Comparison of ENCODE assay signal across 1 cellular context in genomic region chr14:70652871-70653270, GRCh38.
TF ChIP-seq lines count a peak whose summit lies in the region.

No MANE protein-coding gene starts in this region.

TF ChIP-seq in H1, 55 proteins besides CTCF, POLR2A, EP300 and RAD21:
- no peak for TF ChIP-seq RBBP5 (IDR thresholded peaks at IDR 0.05; ENCODE audit: borderline replicate concordance, low read depth, low read length)
- no peak for TF ChIP-seq SAP30 (IDR thresholded peaks at IDR 0.05; ENCODE audit: insufficient read depth, insufficient replicate concordance, low read length)
- no peak for TF ChIP-seq SP1 (IDR thresholded peaks at IDR 0.05; ENCODE audit: low read depth, low read length)
- no peak for TF ChIP-seq CHD2 (IDR thresholded peaks at IDR 0.05; ENCODE audit: low read length)
- no peak for TF ChIP-seq FOSL1 (IDR thresholded peaks at IDR 0.05; ENCODE audit: insufficient read depth, low read depth, low read length)
- TF ChIP-seq POLR2AphosphoS5 (IDR thresholded peaks at IDR 0.05; ENCODE audit: low read depth, low read length) = no peak
- TF ChIP-seq PHF8 (conservative IDR thresholded peaks at IDR 0.05; ENCODE audit: low read depth, low read length) = no peak
- TF ChIP-seq CEBPB (IDR thresholded peaks at IDR 0.05; ENCODE audit: low read depth, low read length) = no peak
- TF ChIP-seq TEAD4 (IDR thresholded peaks at IDR 0.05; ENCODE audit: low read depth, low read length) = no peak
- TF ChIP-seq SIRT6 (IDR thresholded peaks at IDR 0.05; ENCODE audit: low read length) = no peak
- TF ChIP-seq POU5F1 (IDR thresholded peaks at IDR 0.05; ENCODE audit: low read depth, low read length) = no peak
- TF ChIP-seq USF2 (IDR thresholded peaks at IDR 0.05; ENCODE audit: low read length) = no peak
- TF ChIP-seq SP4 (IDR thresholded peaks at IDR 0.05; ENCODE audit: low read length) = no peak
- no peak for TF ChIP-seq JUND (IDR thresholded peaks at IDR 0.05; ENCODE audit: low read length)
- no peak for TF ChIP-seq NANOG (IDR thresholded peaks at IDR 0.05; ENCODE audit: insufficient read depth, low read depth, low read length, poor library complexity, severe bottlenecking)
- no peak for TF ChIP-seq SIN3A (conservative IDR thresholded peaks at IDR 0.05 in 1 of 2, IDR thresholded peaks at IDR 0.05 in 1 of 2; ENCODE audit: low read depth in 1 of 2, low read length in 2 of 2)
TF ChIP-seq in H1: peak in this region for 0.
